In the genomic region with DNA sequence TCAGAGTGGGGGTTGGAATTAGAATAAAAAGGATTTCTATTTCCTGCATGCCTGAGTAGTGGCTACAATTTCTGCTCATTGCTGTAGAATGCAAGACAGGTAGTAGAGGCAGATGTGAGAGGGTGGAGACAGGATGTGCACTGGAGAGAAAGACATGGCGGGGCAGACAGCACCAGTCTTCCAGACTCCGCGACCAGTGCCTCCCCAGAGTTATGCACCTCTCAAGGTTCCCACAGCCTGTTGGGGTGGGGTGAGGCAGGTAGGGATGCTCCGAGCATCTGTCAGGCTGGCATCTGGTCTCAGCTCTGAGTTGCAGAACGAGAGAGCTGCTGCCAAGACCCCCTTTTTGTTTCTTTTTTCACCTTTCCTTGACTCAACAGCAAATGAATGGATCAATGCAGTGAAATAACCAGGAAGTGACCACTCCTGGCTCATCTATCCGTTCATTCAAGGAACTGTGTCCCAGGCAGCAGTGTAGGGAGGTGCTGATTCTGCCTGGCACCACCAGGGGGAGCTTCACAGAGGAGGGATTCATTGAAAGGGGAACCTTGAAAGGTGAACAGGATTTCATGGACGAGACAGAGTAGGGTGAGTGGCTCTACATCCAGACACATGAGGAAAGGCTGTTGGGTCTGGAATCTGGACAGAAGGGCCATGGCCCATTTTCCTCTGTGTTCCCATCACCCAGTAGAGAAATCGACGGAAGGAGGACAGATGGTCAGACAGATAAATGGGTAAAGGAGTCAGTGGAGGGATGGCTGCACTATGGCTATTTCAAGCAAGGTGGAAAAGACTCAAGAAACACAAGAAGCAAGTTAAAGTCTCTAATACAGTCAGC, we compare ENCODE assay signal across 8 cellular contexts. TPM values are rescaled to one million over a fixed set of nuclear protein-coding genes. Genes with fewer than 3 reads are reported as not detected.
A peak's percentile ranks its signal among the peaks of the same experiment; 100 is the strongest.
DNase-seq lines count a peak whose midpoint lies in the region; ATAC-seq, FAIRE-seq and TF ChIP-seq lines count a peak whose summit lies in the region.

No MANE protein-coding gene starts in this region.

- H3K4me1 ChIP-seq in A673 (ENCODE audit: insufficient read depth, low read length, poor library complexity, severe bottlenecking) (no peaks in the 10 kb centered on the region), OCI-LY7 (ENCODE audit: insufficient read depth, low read length, poor library complexity, severe bottlenecking) (no peaks in the 10 kb centered on the region), neural progenitor cell (no peaks in the 10 kb centered on the region), tibial artery (no peaks in the 10 kb centered on the region)

- peak; percentile 86 for FAIRE-seq in GM12891 (lab: Jason Lieb, UNC)

- POLR2A ChIA-PET in A673 (lab: Charles Lee; ENCODE audit: low non-redundant PET) = no interaction called here
- POLR2A ChIA-PET in OCI-LY7 (lab: Charles Lee) = no interaction called here

- ATAC-seq in HG03196 (IDR thresholded peaks at IDR 0.05; ENCODE audit: unreplicated experiment) = peak; percentile 69

- DNase-seq in A673 (ENCODE audit: low spot score) = peak; percentile 76
- no peak for DNase-seq in GM12891 (ENCODE audit: insufficient read length, low spot score)
- DNase-seq in OCI-LY7 (ENCODE audit: low spot score) = peak; percentile 58
- peak; percentile 67 to 75 for DNase-seq in activated T-cell treated with anti-CD3 and anti-CD28 coated beads, Interleukin-2, amount 50 U/mL, for 48 hours
- DNase-seq in fibroblast of the aortic adventitia (ENCODE audit: low read depth) = peak; percentile 68
- DNase-seq in neural progenitor cell (ENCODE audit: low spot score) = peak; percentile 77
- DNase-seq in tibial artery = peak in 1 of 2 donors; percentile 47

- no peak overlapping the region for H3K4me3 Mint-ChIP-seq in neural progenitor cell

- no peaks in the 10 kb centered on the region for H3K9me2 ChIP-seq in OCI-LY7 (ENCODE audit: insufficient read depth, low read length)

- H3K4me3 ChIP-seq in A673 (ENCODE audit: low read depth, low read length, poor library complexity, severe bottlenecking) (no peak overlapping the region), OCI-LY7 (ENCODE audit: low read depth, low read length, poor library complexity, severe bottlenecking) (no peak overlapping the region), fibroblast of the aortic adventitia (ENCODE audit: low read depth, low read length) (no peak overlapping the region), neural progenitor cell (no peak overlapping the region), tibial artery (no peak overlapping the region)

- H3K4me2 ChIP-seq in OCI-LY7 (ENCODE audit: low read length) (no peak overlapping the region), neural progenitor cell (no peak overlapping the region)

- H3K36me3 ChIP-seq in A673 (ENCODE audit: insufficient read depth, low read length, poor library complexity, severe bottlenecking) = no peaks in the 10 kb centered on the region
- H3K36me3 ChIP-seq in OCI-LY7 (ENCODE audit: insufficient read depth, low read length) = no peaks in the 10 kb centered on the region
- no peaks in the 10 kb centered on the region for H3K36me3 ChIP-seq in neural progenitor cell
- H3K36me3 ChIP-seq in tibial artery = no peaks in the 10 kb centered on the region

- TF ChIP-seq CTCF in A673 (conservative IDR thresholded peaks at IDR 0.05; ENCODE audit: low read depth, low read length) (peak; percentile 96), OCI-LY7 (conservative IDR thresholded peaks at IDR 0.05; ENCODE audit: low read length) (peak; percentile 88), fibroblast of the aortic adventitia (IDR thresholded peaks at IDR 0.05; ENCODE audit: insufficient read depth, low read length) (peak; percentile 99), neural progenitor cell (IDR thresholded peaks at IDR 0.05) (peak; percentile 87), tibial artery (IDR thresholded peaks at IDR 0.05) (peak; percentile 66 to 86)

- TF ChIP-seq POLR2A in GM12891 (IDR thresholded peaks at IDR 0.05; ENCODE audit: low read depth, low read length) = no peak

- H4K20me1 ChIP-seq in OCI-LY7 (ENCODE audit: insufficient read depth, low read length) (no peaks in the 10 kb centered on the region), neural progenitor cell (ENCODE audit: low read depth) (no peaks in the 10 kb centered on the region)

- no peaks in the 10 kb centered on the region for H3K36me3 Mint-ChIP-seq in neural progenitor cell

- no peaks in the 10 kb centered on the region for H3K9me3 Mint-ChIP-seq in neural progenitor cell

- H3K27me3 Mint-ChIP-seq in neural progenitor cell (ENCODE audit: insufficient read depth, low read depth) = peaks cover 5% of the 10 kb centered on the region

- H3K27ac ChIP-seq in A673 (ENCODE audit: low read depth, low read length, poor library complexity, severe bottlenecking) = no peak overlapping the region
- H3K27ac ChIP-seq in OCI-LY7 (ENCODE audit: low read depth, low read length, poor library complexity, severe bottlenecking) = no peak overlapping the region
- H3K27ac ChIP-seq in neural progenitor cell = no peak overlapping the region
- no peak overlapping the region for H3K27ac ChIP-seq in tibial artery

- BruUV-seq in A673 (replicated peaks; lab: Mats Ljungman, UMichigan) (no TSS peak), OCI-LY7 (replicated peaks; lab: Mats Ljungman, UMichigan) (no TSS peak)

- H3K9ac ChIP-seq in neural progenitor cell = no peak overlapping the region

- no peaks in the 10 kb centered on the region for H3F3A ChIP-seq in neural progenitor cell (ENCODE audit: low read depth)

- no peak overlapping the region for H3K27ac Mint-ChIP-seq in neural progenitor cell

- H2AFZ ChIP-seq in OCI-LY7 (ENCODE audit: low read length) (no peak overlapping the region), neural progenitor cell (replicated peaks) (no peak overlapping the region)

- H3K9me3 ChIP-seq in A673 (ENCODE audit: low read depth, low read length, poor library complexity, severe bottlenecking) = no peaks in the 10 kb centered on the region
- no peaks in the 10 kb centered on the region for H3K9me3 ChIP-seq in OCI-LY7 (ENCODE audit: low read length)
- H3K9me3 ChIP-seq in neural progenitor cell (ENCODE audit: low read depth) = no peaks in the 10 kb centered on the region
- H3K9me3 ChIP-seq in tibial artery = no peaks in the 10 kb centered on the region

- intact Hi-C loops in A673 (cut with micrococcal nuclease; ENCODE audit: unreplicated experiment) = loop anchor here (2.0 to 10.0 kb wide), 3 partner anchors 302 to 632 kb away; partner anchors contain the start of gene WASHC2A
- intact Hi-C loops in OCI-LY7 (cut with micrococcal nuclease; ENCODE audit: unreplicated experiment) = no loop called here
- intact Hi-C loops in tibial artery (cut with DNase I; ENCODE audit: low total_unique reads) = no loop called here

- H3K27me3 ChIP-seq in A673 (replicated peaks; ENCODE audit: insufficient read depth, low read depth, low read length, poor library complexity) (no peaks in the 10 kb centered on the region), neural progenitor cell (no peaks in the 10 kb centered on the region), tibial artery (peaks cover 0 to 11% of the 10 kb centered on the region in 2 donors)

- H3K79me2 ChIP-seq in OCI-LY7 (ENCODE audit: insufficient read depth, low read depth, low read length) (no peaks in the 10 kb centered on the region), neural progenitor cell (ENCODE audit: low read depth) (no peaks in the 10 kb centered on the region)

- H3K4me1 Mint-ChIP-seq in neural progenitor cell = peaks cover 5% of the 10 kb centered on the region

- CTCF ChIA-PET in A673 (lab: Charles Lee) (interaction anchor here (1.4 kb wide), 1 partner anchor 20 kb away, joined by 3 read pairs; no protein-coding TSS in a partner anchor), OCI-LY7 (lab: Charles Lee; ENCODE audit: unreplicated experiment) (interaction anchor here (1.1 kb wide), 1 partner anchor 631 kb away, joined by 3 read pairs; no protein-coding TSS in a partner anchor)

TF ChIP-seq in GM12891, 5 proteins besides CTCF, POLR2A, EP300 and RAD21:
- TF ChIP-seq POU2F2 (IDR thresholded peaks at IDR 0.05; ENCODE audit: low read depth, low read length) = no peak
- TF ChIP-seq PAX5 (IDR thresholded peaks at IDR 0.05; ENCODE audit: insufficient read depth, low read length, severe bottlenecking) = no peak
- no peak for TF ChIP-seq POLR2AphosphoS5 (IDR thresholded peaks at IDR 0.05; ENCODE audit: low read depth, low read length)
- no peak for TF ChIP-seq TAF1 (IDR thresholded peaks at IDR 0.05; ENCODE audit: low read depth, low read length)
- TF ChIP-seq SPI1 (IDR thresholded peaks at IDR 0.05; ENCODE audit: low read depth, low read length) = no peak
TF ChIP-seq in GM12891: peak in this region for 0.

RNA-seq across cellular contexts. Expression of gene SLC18A3, which starts 17.2 kb away (rescaled TPM):
- 0.28 and 0.30 TPM in 2 replicates for total RNA-seq in A673 (2021)
- polyA plus RNA-seq in GM12891 (2012; ENCODE audit: low read depth, missing spikeins) = not detected
- total RNA-seq in OCI-LY7 (2014; rRNA removed; shearing (Covaris generic)) = not detected in 2 replicates
- total RNA-seq in OCI-LY7 (2022) = not detected in 2 replicates
- total RNA-seq in fibroblast of the aortic adventitia (ENCODE audit: low replicate concordance) = not detected in 2 replicates
- total RNA-seq in neural progenitor cell (ENCODE audit: low replicate concordance) = not detected in 2 replicates

RNA-seq across cellular contexts. Expression of gene CHAT, which starts 20.9 kb away (rescaled TPM):
- 0.24 and 0.56 TPM in 2 replicates for total RNA-seq in A673 (2021)
- not detected for polyA plus RNA-seq in GM12891 (2012; ENCODE audit: low read depth, missing spikeins)
- total RNA-seq in OCI-LY7 (2014; rRNA removed; shearing (Covaris generic)) = not detected in 2 replicates
- total RNA-seq in OCI-LY7 (2022) = not detected in 2 replicates
- not detected in 2 replicates for total RNA-seq in fibroblast of the aortic adventitia (ENCODE audit: low replicate concordance)
- total RNA-seq in neural progenitor cell (ENCODE audit: low replicate concordance) = not detected in 2 replicates

RNA-seq across cellular contexts. Expression of gene ERCC6, which starts 54.0 kb away (rescaled TPM):
- total RNA-seq in A673 (2021) (11.0 and 11.4 TPM in 2 replicates), OCI-LY7 (2022) (21.9 and 25.7 TPM in 2 replicates), fibroblast of the aortic adventitia (ENCODE audit: low replicate concordance) (51.1 and 79.7 TPM in 2 replicates), neural progenitor cell (ENCODE audit: low replicate concordance) (8.5 and 10.5 TPM in 2 replicates)
- 7.1 TPM for polyA plus RNA-seq in GM12891 (2012; ENCODE audit: low read depth, missing spikeins)
- total RNA-seq in OCI-LY7 (2014; rRNA removed; shearing (Covaris generic)) = 7.8 and 8.8 TPM in 2 replicates
